26 cellular contexts compared by ENCODE assay signal in genomic region chr19:10773969-10774368, GRCh38. TPM values are rescaled to one million over a fixed set of nuclear protein-coding genes. Genes with fewer than 3 reads are reported as not detected.
DNase-seq lines count a peak whose midpoint lies in the region; ATAC-seq, FAIRE-seq and TF ChIP-seq lines count a peak whose summit lies in the region.
"Had no signal": no experiment of that assay in that cellular context is flagged by ENCODE, and none has a peak within 500 bp of the region (broad histone marks: within the 10 kb centered on the region; RNA-seq: fewer than 3 reads in every experiment).

No MANE protein-coding gene starts in this region.

- no peak overlapping the region for H4K8ac ChIP-seq in mesendoderm (ENCODE audit: low read depth, low read length)

- H3K27ac Mint-ChIP-seq in activated CD4-positive, alpha-beta T cell treated with anti-CD3 and anti-CD28 coated beads for 36 hours, result no peak overlapping the region
- H3K27ac Mint-ChIP-seq in activated CD4-positive, alpha-beta T cell treated with anti-CD3 and anti-CD28 coated beads, Interleukin-2, amount 10 ng/mL, durations not matched to agents 7 days and 5 days, result no peak overlapping the region
- no peak overlapping the region for H3K27ac Mint-ChIP-seq in activated CD8-positive, alpha-beta T cell treated with anti-CD3 and anti-CD28 coated beads for 36 hours
- H3K27ac Mint-ChIP-seq: activated naive CD8-positive, alpha-beta T cell; CD4-positive, alpha-beta memory T cell; WTC11 had no signal

- H2BK5ac ChIP-seq in mesendoderm (ENCODE audit: low read length), result no peak overlapping the region

- WGBS in mesendoderm (ENCODE audit: extremely low coverage, insufficient coverage, low lambda C conversion rate), result no CpG with 5 or more reads among the region's 3 CpGs

- H3K4me1 Mint-ChIP-seq in activated CD4-positive, alpha-beta T cell treated with anti-CD3 and anti-CD28 coated beads for 36 hours, result peaks cover 9% of the 10 kb centered on the region
- H3K4me1 Mint-ChIP-seq in activated CD4-positive, alpha-beta T cell treated with anti-CD3 and anti-CD28 coated beads, Interleukin-2, amount 10 ng/mL, durations not matched to agents 7 days and 5 days, result peaks cover 47% of the 10 kb centered on the region
- peaks cover 13% of the 10 kb centered on the region for H3K4me1 Mint-ChIP-seq in activated CD8-positive, alpha-beta T cell treated with anti-CD3 and anti-CD28 coated beads for 36 hours (ENCODE audit: low read depth)

- H3K9me3 Mint-ChIP-seq in activated CD4-positive, alpha-beta T cell treated with anti-CD3 and anti-CD28 coated beads for 36 hours (ENCODE audit: low read depth), result no peaks in the 10 kb centered on the region
- no peaks in the 10 kb centered on the region for H3K9me3 Mint-ChIP-seq in activated CD4-positive, alpha-beta T cell treated with anti-CD3 and anti-CD28 coated beads, Interleukin-2, amount 10 ng/mL, durations not matched to agents 7 days and 5 days
- no peaks in the 10 kb centered on the region for H3K9me3 Mint-ChIP-seq in activated CD8-positive, alpha-beta T cell treated with anti-CD3 and anti-CD28 coated beads for 36 hours
- H3K9me3 Mint-ChIP-seq: CD4-positive, alpha-beta memory T cell; WTC11 had no signal

- H3K4me3 ChIP-seq in mesendoderm (ENCODE audit: low read length), result no peak overlapping the region
- H3K4me3 ChIP-seq in kidney (ENCODE audit: low read length in 2 of 2), result no peak overlapping the region
- no peak overlapping the region for H3K4me3 ChIP-seq in H7 (ENCODE audit: insufficient read depth, low read depth, low read length)
- H3K4me3 ChIP-seq: ascending aorta, prostate gland had no signal

- DNase-seq in activated CD4-positive, alpha-beta T cell treated with anti-CD3 and anti-CD28 coated beads for 36 hours, result peak; percentile 38
- no peak for DNase-seq in activated CD4-positive, alpha-beta T cell treated with anti-CD3 and anti-CD28 coated beads, Interleukin-2, amount 10 ng/mL, durations not matched to agents 7 days and 5 days
- peak; percentile 23 for DNase-seq in LHCN-M2 (ENCODE audit: low read depth)
- DNase-seq in activated CD8-positive, alpha-beta T cell treated with anti-CD3 and anti-CD28 coated beads for 36 hours, result no peak
- peak; percentile 41 for DNase-seq in mesendoderm
- no peak for DNase-seq in kidney
- DNase-seq in H7, result no peak
- DNase-seq: AML-193; CD4-positive, alpha-beta memory T cell; glutamatergic neuron; NCI-H1048; NCI-H2029 treated with DMSO at 0.1 percent for 48 hours; NCI-H345; NCI-H774; OCI-M1; SHP77; stimulated activated CD8-positive, alpha-beta memory T cell treated with anti-CD3 and anti-CD28 coated beads, Interleukin-4, amount 100 ng/mL, for 48 hours had no signal

- H3K27me3 Mint-ChIP-seq in activated CD4-positive, alpha-beta T cell treated with anti-CD3 and anti-CD28 coated beads for 36 hours, result no peaks in the 10 kb centered on the region
- no peaks in the 10 kb centered on the region for H3K27me3 Mint-ChIP-seq in activated CD4-positive, alpha-beta T cell treated with anti-CD3 and anti-CD28 coated beads, Interleukin-2, amount 10 ng/mL, durations not matched to agents 7 days and 5 days
- no peaks in the 10 kb centered on the region for H3K27me3 Mint-ChIP-seq in activated CD8-positive, alpha-beta T cell treated with anti-CD3 and anti-CD28 coated beads for 36 hours
- H3K27me3 Mint-ChIP-seq: activated naive CD8-positive, alpha-beta T cell; CD4-positive, alpha-beta memory T cell had no signal

- H3K79me2 ChIP-seq in mesendoderm (ENCODE audit: control insufficient read depth, insufficient read depth, low read length), result no peaks in the 10 kb centered on the region

- POLR2A ChIA-PET in activated CD4-positive, alpha-beta T cell treated with anti-CD3 and anti-CD28 coated beads for 36 hours (lab: Charles Lee), result no interaction called here
- POLR2A ChIA-PET in activated CD4-positive, alpha-beta T cell treated with anti-CD3 and anti-CD28 coated beads, Interleukin-2, amount 10 ng/mL, durations not matched to agents 7 days and 5 days (lab: Charles Lee), result no interaction called here
- POLR2A ChIA-PET in activated CD8-positive, alpha-beta T cell treated with anti-CD3 and anti-CD28 coated beads for 36 hours (lab: Charles Lee), result interaction anchor here (0.7 kb wide), 1 partner anchor 283 kb away, joined by 3 read pairs; no protein-coding TSS in a partner anchor

- CTCF ChIA-PET in activated CD4-positive, alpha-beta T cell treated with anti-CD3 and anti-CD28 coated beads for 36 hours (lab: Charles Lee), result interaction anchor here (0.8 to 2.5 kb wide), 3 partner anchors 23 to 88 kb away, joined by 4 to 11 read pairs (median 4); partner anchors contain the start of gene DNM2
- CTCF ChIA-PET in activated CD4-positive, alpha-beta T cell treated with anti-CD3 and anti-CD28 coated beads, Interleukin-2, amount 10 ng/mL, durations not matched to agents 7 days and 5 days (lab: Charles Lee), result interaction anchor here (0.9 to 2.5 kb wide), 8 partner anchors 11 to 90 kb away, joined by 3 to 7 read pairs (median 4); partner anchors contain the start of genes DNM2 and TMED1
- CTCF ChIA-PET in activated CD8-positive, alpha-beta T cell treated with anti-CD3 and anti-CD28 coated beads for 36 hours (lab: Charles Lee), result interaction anchor here (1.5 to 1.6 kb wide), 2 partner anchors 56 to 74 kb away, joined by 4 to 8 read pairs; partner anchors contain the start of gene DNM2

- no peak overlapping the region for H3K56ac ChIP-seq in mesendoderm (ENCODE audit: low read length)

- H3K9ac ChIP-seq in mesendoderm (ENCODE audit: low read length) (no peak overlapping the region), kidney (ENCODE audit: low read length in 2 of 2) (no peak overlapping the region)

- H3K79me1 ChIP-seq in mesendoderm (ENCODE audit: low read length), result peaks cover 3% of the 10 kb centered on the region

- H3K27me3 ChIP-seq in mesendoderm (ENCODE audit: insufficient read depth, low read length, poor library complexity) (no peaks in the 10 kb centered on the region), H7 (ENCODE audit: control insufficient read depth, insufficient read depth, low read length) (no peaks in the 10 kb centered on the region)
- H3K27me3 ChIP-seq: ascending aorta had no signal

- peaks cover 2% of the 10 kb centered on the region for H3K4me1 ChIP-seq in mesendoderm (ENCODE audit: control insufficient read depth, low read depth, low read length)
- H3K4me1 ChIP-seq in kidney (ENCODE audit: control insufficient read depth in 1 of 2, insufficient read depth in 1 of 2, low read depth in 1 of 2, low read length in 2 of 2), result peaks cover 13 to 20% of the 10 kb centered on the region in 2 donors
- H3K4me1 ChIP-seq: prostate gland had no signal

- no peak for FAIRE-seq in kidney (lab: Jason Lieb, UNC)
- FAIRE-seq: A204.1, G401.6, GM18507, keratinocyte had no signal

- H3K27ac ChIP-seq in mesendoderm (ENCODE audit: low read depth, low read length), result no peak overlapping the region
- no peak overlapping the region for H3K27ac ChIP-seq in kidney (ENCODE audit: low read depth in 2 of 2, low read length in 2 of 2)
- H3K27ac ChIP-seq: ascending aorta, prostate gland had no signal

- no peak overlapping the region for H2AK5ac ChIP-seq in mesendoderm (ENCODE audit: low read length)

- H3K9me3 ChIP-seq in kidney (ENCODE audit: control insufficient read depth in 1 of 2, low read length in 2 of 2), result no peaks in the 10 kb centered on the region
- H3K9me3 ChIP-seq: ascending aorta, prostate gland had no signal

- H3K4ac ChIP-seq in mesendoderm (ENCODE audit: low read depth, low read length), result no peak overlapping the region

- H4K5ac ChIP-seq in mesendoderm (ENCODE audit: low read length), result no peak overlapping the region

- intact Hi-C loops in activated CD4-positive, alpha-beta T cell treated with anti-CD3 and anti-CD28 coated beads for 36 hours (cut with DNase I, micrococcal nuclease), result no loop called here
- intact Hi-C loops in activated CD8-positive, alpha-beta T cell treated with anti-CD3 and anti-CD28 coated beads for 36 hours (cut with micrococcal nuclease), result no loop called here
- intact Hi-C loops in kidney (cut with DNase I), result loop anchor here (10.0 kb wide), 1 partner anchor 59 kb away; the partner anchor contains the start of gene DNM2

- no peak for TF ChIP-seq CTCF in activated CD8-positive, alpha-beta T cell treated with anti-CD3 and anti-CD28 coated beads for 36 hours (IDR thresholded peaks at IDR 0.05)
- no peak for TF ChIP-seq CTCF in kidney (IDR thresholded peaks at IDR 0.05; ENCODE audit: borderline replicate concordance, extremely low read depth, insufficient read depth)

- H3K23ac ChIP-seq in mesendoderm (ENCODE audit: low read length), result no peak overlapping the region

- no peak overlapping the region for H3K4me2 ChIP-seq in mesendoderm (ENCODE audit: low read length)

- peaks cover 32% of the 10 kb centered on the region for H3K36me3 Mint-ChIP-seq in activated CD4-positive, alpha-beta T cell treated with anti-CD3 and anti-CD28 coated beads for 36 hours (ENCODE audit: low read depth)
- H3K36me3 Mint-ChIP-seq in activated CD4-positive, alpha-beta T cell treated with anti-CD3 and anti-CD28 coated beads, Interleukin-2, amount 10 ng/mL, durations not matched to agents 7 days and 5 days (ENCODE audit: low read depth), result peaks cover 44% of the 10 kb centered on the region
- peaks cover 26% of the 10 kb centered on the region for H3K36me3 Mint-ChIP-seq in activated CD8-positive, alpha-beta T cell treated with anti-CD3 and anti-CD28 coated beads for 36 hours (ENCODE audit: low read depth)

- no peak overlapping the region for H2BK120ac ChIP-seq in mesendoderm (ENCODE audit: low read depth, low read length)

- ATAC-seq in activated CD4-positive, alpha-beta T cell treated with anti-CD3 and anti-CD28 coated beads for 36 hours, result peak; percentile 80
- ATAC-seq in activated CD8-positive, alpha-beta T cell treated with anti-CD3 and anti-CD28 coated beads for 36 hours, result peak; percentile 39
- no peak for ATAC-seq in GM19463 (IDR thresholded peaks at IDR 0.05; ENCODE audit: unreplicated experiment)
- ATAC-seq: WTC11 had no signal

- H3K36me3 ChIP-seq in mesendoderm (ENCODE audit: control insufficient read depth, insufficient read depth, low read length) (peaks cover 6% of the 10 kb centered on the region), kidney (ENCODE audit: control insufficient read depth in 1 of 2, insufficient read depth in 2 of 2, low read length in 2 of 2) (peaks cover 31 to 32% of the 10 kb centered on the region in 2 donors), H7 (replicated peaks; ENCODE audit: control insufficient read depth, insufficient read depth, low read length) (peaks cover 21% of the 10 kb centered on the region)

- H2BK15ac ChIP-seq in mesendoderm (replicated peaks; ENCODE audit: low read depth), result no peak overlapping the region

- H3K18ac ChIP-seq in mesendoderm (ENCODE audit: low read length), result no peak overlapping the region

- H3K4me3 Mint-ChIP-seq in activated CD4-positive, alpha-beta T cell treated with anti-CD3 and anti-CD28 coated beads for 36 hours, result no peak overlapping the region
- no peak overlapping the region for H3K4me3 Mint-ChIP-seq in activated CD4-positive, alpha-beta T cell treated with anti-CD3 and anti-CD28 coated beads, Interleukin-2, amount 10 ng/mL, durations not matched to agents 7 days and 5 days
- H3K4me3 Mint-ChIP-seq in activated CD8-positive, alpha-beta T cell treated with anti-CD3 and anti-CD28 coated beads for 36 hours, result no peak overlapping the region
- H3K4me3 Mint-ChIP-seq: activated naive CD8-positive, alpha-beta T cell; CD4-positive, alpha-beta memory T cell; WTC11 had no signal

RNA-seq across cellular contexts. Expression of gene DNM2, which starts 56.1 kb away (rescaled TPM):
- 100 to 1,000 TPM; 167 to 185 TPM for total RNA-seq in activated CD4-positive, alpha-beta T cell treated with anti-CD3 and anti-CD28 coated beads for 36 hours
- 100 to 1,000 TPM; 268 to 270 TPM for total RNA-seq in activated CD4-positive, alpha-beta T cell treated with anti-CD3 and anti-CD28 coated beads, Interleukin-2, amount 10 ng/mL, durations not matched to agents 7 days and 5 days
- total RNA-seq in LHCN-M2 (2014; rRNA removed) (75.3 and 80.3 TPM in 2 replicates), kidney (226 TPM)
- 87.0 TPM for polyA plus RNA-seq in LHCN-M2 (2012)
- total RNA-seq in activated CD8-positive, alpha-beta T cell treated with anti-CD3 and anti-CD28 coated beads for 36 hours, result 100 to 1,000 TPM; 151 to 153 TPM
- 61.4 TPM for polyA plus RNA-seq in mesendoderm (2013, experiment 1 of 2)
- polyA plus RNA-seq in mesendoderm (2013, experiment 2 of 2), result 60.6 TPM
- polyA plus RNA-seq in kidney (ENCODE audit: insufficient read depth, low read depth, low replicate concordance), result 79.0 TPM
- 77.6 and 89.9 TPM in 2 replicates for total RNA-seq in H7 (2014; rRNA removed; shearing (Covaris generic))

Comparison
In these comparisons a context has a peak if more than half of its experiments do, and no peak if none do; other contexts are left out.
1. DNase-seq: peak in activated CD4-positive, alpha-beta T cell treated with anti-CD3 and anti-CD28 coated beads for 36 hours (single experiment), LHCN-M2 (single experiment) and mesendoderm (single experiment); none in activated CD4-positive, alpha-beta T cell treated with anti-CD3 and anti-CD28 coated beads, Interleukin-2, amount 10 ng/mL, durations not matched to agents 7 days and 5 days (single experiment), activated CD8-positive, alpha-beta T cell treated with anti-CD3 and anti-CD28 coated beads for 36 hours (single experiment), kidney (single experiment) and H7 (single experiment).